23 cellular contexts compared by ENCODE assay signal in genomic region chr15:56906766-56907165, GRCh38. TPM values are rescaled to one million over a fixed set of nuclear protein-coding genes. Genes with fewer than 3 reads are reported as not detected.
A peak's percentile ranks its signal among the peaks of the same experiment; 100 is the strongest.
DNase-seq lines count a peak whose midpoint lies in the region; ATAC-seq, FAIRE-seq and TF ChIP-seq lines count a peak whose summit lies in the region.
"Had no signal": no experiment of that assay in that cellular context is flagged by ENCODE, and none has a peak within 500 bp of the region (broad histone marks: within the 10 kb centered on the region; RNA-seq: fewer than 3 reads in every experiment).

No MANE protein-coding gene starts in this region.

- no peak overlapping the region for H2BK12ac ChIP-seq in mesenchymal stem cell (ENCODE audit: low read length in 2 of 2)

- H2AFZ ChIP-seq in Karpas-422 (ENCODE audit: low read length) (peak overlapping the region; percentile 14; the same call in 1 of the 2 replicates), mesenchymal stem cell (ENCODE audit: low read depth, low read length) (no peak overlapping the region)

- H4K20me1 ChIP-seq in Karpas-422 (ENCODE audit: insufficient read depth, low read depth, low read length): no peaks in the 10 kb centered on the region

- H4K8ac ChIP-seq in mesenchymal stem cell (ENCODE audit: low read length): no peak overlapping the region

- no peak overlapping the region for H2AK5ac ChIP-seq in mesenchymal stem cell (ENCODE audit: low read length, severe bottlenecking)

- H3K9me2 ChIP-seq in Karpas-422 (replicated peaks; ENCODE audit: insufficient read depth, low read length): no peaks in the 10 kb centered on the region

- H2BK120ac ChIP-seq in mesenchymal stem cell (ENCODE audit: low read depth, low read length): no peak overlapping the region

- no peak overlapping the region for H4K91ac ChIP-seq in mesenchymal stem cell (ENCODE audit: low read length)

- H3K18ac ChIP-seq in mesenchymal stem cell (ENCODE audit: low read depth in 1 of 2, low read length in 2 of 2): no peak overlapping the region

- no peak for FAIRE-seq in bronchial epithelial cell (lab: Jason Lieb, UNC)
- FAIRE-seq: endothelial cell of umbilical vein, HTR-8/SVneo had no signal

- CTCF ChIA-PET in CD8-positive, alpha-beta memory T cell (lab: Charles Lee): no interaction called here

- 83% methylated on average over 1 of the region's 1 CpG for WGBS in mesenchymal stem cell

- no peak overlapping the region for H3K27ac ChIP-seq in CD8-positive, alpha-beta memory T cell (ENCODE audit: low read depth, low read length)
- no peak overlapping the region for H3K27ac ChIP-seq in Karpas-422 (ENCODE audit: low read length)
- H3K27ac ChIP-seq in mesenchymal stem cell (ENCODE audit: low read length, poor library complexity, severe bottlenecking): no peak overlapping the region
- H3K27ac ChIP-seq: C4-2B, colonic mucosa, psoas muscle, SJCRH30 had no signal

- H3K9ac ChIP-seq in Karpas-422 (ENCODE audit: low read length) (no peak overlapping the region), mesenchymal stem cell (ENCODE audit: low read length) (no peak overlapping the region)

- H3K27me3 Mint-ChIP-seq in CD8-positive, alpha-beta memory T cell: no peaks in the 10 kb centered on the region
- no peaks in the 10 kb centered on the region for H3K27me3 Mint-ChIP-seq in natural killer cell treated with Interleukin-12 subunit alpha and Interleukin-12 subunit beta and Interleukin-15 and Interleukin-18, amount 100 ng/mL, for 72 hours

- H3K36me3 Mint-ChIP-seq in CD8-positive, alpha-beta memory T cell: peaks cover 0 to 8% (median 0%) of the 10 kb centered on the region in 3 donors
- no peaks in the 10 kb centered on the region for H3K36me3 Mint-ChIP-seq in natural killer cell treated with Interleukin-12 subunit alpha and Interleukin-12 subunit beta and Interleukin-15 and Interleukin-18, amount 100 ng/mL, for 72 hours

- no peaks in the 10 kb centered on the region for H3K79me2 ChIP-seq in Karpas-422 (ENCODE audit: low read length)

- ATAC-seq in natural killer cell treated with Interleukin-12 subunit alpha and Interleukin-12 subunit beta and Interleukin-15 and Interleukin-18, amount 100 ng/mL, for 72 hours: no peak
- ATAC-seq: psoas muscle had no signal

- peak overlapping the region in 6 of 8 donors; percentile 38 to 95 (median 60) for H3K27ac Mint-ChIP-seq in CD8-positive, alpha-beta memory T cell
- peak overlapping the region in 1 of 2 donors; percentile 81 for H3K27ac Mint-ChIP-seq in natural killer cell treated with Interleukin-12 subunit alpha and Interleukin-12 subunit beta and Interleukin-15 and Interleukin-18, amount 100 ng/mL, for 72 hours
- H3K27ac Mint-ChIP-seq: HFFc6; T-helper 2 cell treated with Interferon-gamma antibody and Interleukin-4, amounts not matched to agents 5 μg/mL and 100 μg/mL, for 36 hours had no signal

- peak overlapping the region; percentile 57 for H3K4me2 ChIP-seq in Karpas-422 (ENCODE audit: low read depth, low read length, poor library complexity, severe bottlenecking)
- no peak overlapping the region for H3K4me2 ChIP-seq in mesenchymal stem cell (ENCODE audit: low read length, poor library complexity, severe bottlenecking)

- H3K27me3 ChIP-seq in CD8-positive, alpha-beta memory T cell (ENCODE audit: insufficient read depth, low read length, poor library complexity, severe bottlenecking): no peaks in the 10 kb centered on the region
- no peaks in the 10 kb centered on the region for H3K27me3 ChIP-seq in Karpas-422 (ENCODE audit: low read length)
- H3K27me3 ChIP-seq in bronchial epithelial cell (ENCODE audit: control insufficient read depth, insufficient read depth, low read length): no peaks in the 10 kb centered on the region
- no peaks in the 10 kb centered on the region for H3K27me3 ChIP-seq in mesenchymal stem cell (ENCODE audit: control insufficient read depth in 1 of 2, insufficient read depth in 1 of 2, low read length in 2 of 2)
- H3K27me3 ChIP-seq: colonic mucosa, MG63, SJCRH30 had no signal

- peak overlapping the region; percentile 2 for H3K4me3 ChIP-seq in CD8-positive, alpha-beta memory T cell (ENCODE audit: low read length)
- peak overlapping the region; percentile 33 for H3K4me3 ChIP-seq in Karpas-422 (ENCODE audit: low read length)
- no peak overlapping the region for H3K4me3 ChIP-seq in bronchial epithelial cell (ENCODE audit: low read depth, low read length)
- H3K4me3 ChIP-seq in mesenchymal stem cell (ENCODE audit: insufficient read depth in 1 of 2, low read depth in 1 of 2, low read length in 2 of 2): no peak overlapping the region
- H3K4me3 ChIP-seq: colonic mucosa, MG63, psoas muscle, SJCRH30 had no signal

- POLR2A ChIA-PET in CD8-positive, alpha-beta memory T cell (lab: Charles Lee): interaction anchor here (2.8 kb wide), 1 partner anchor 12 kb away, joined by 9 read pairs; the partner anchor contains the start of gene TCF12

- H3K9me3 Mint-ChIP-seq in CD8-positive, alpha-beta memory T cell: peaks cover 0 to 7% (median 0%) of the 10 kb centered on the region in 5 donors
- no peaks in the 10 kb centered on the region for H3K9me3 Mint-ChIP-seq in natural killer cell treated with Interleukin-12 subunit alpha and Interleukin-12 subunit beta and Interleukin-15 and Interleukin-18, amount 100 ng/mL, for 72 hours
- H3K9me3 Mint-ChIP-seq: HFFc6; T-helper 2 cell treated with Interferon-gamma antibody and Interleukin-4, amounts not matched to agents 5 μg/mL and 100 μg/mL, for 36 hours had no signal

- no peaks in the 10 kb centered on the region for H3K36me3 ChIP-seq in CD8-positive, alpha-beta memory T cell (ENCODE audit: insufficient read depth, low read length)
- H3K36me3 ChIP-seq in Karpas-422 (ENCODE audit: insufficient read depth, low read length) (no peaks in the 10 kb centered on the region), bronchial epithelial cell (ENCODE audit: control insufficient read depth, insufficient read depth, low read length) (no peaks in the 10 kb centered on the region), mesenchymal stem cell (ENCODE audit: control insufficient read depth in 1 of 2, insufficient read depth in 2 of 2, low read depth in 1 of 2, low read length in 2 of 2) (peaks cover 0 to 3% of the 10 kb centered on the region in 2 experiments)
- H3K36me3 ChIP-seq: colonic mucosa, MG63, SJCRH30 had no signal

- H3K4me1 Mint-ChIP-seq in CD8-positive, alpha-beta memory T cell: peaks cover 7 to 21% (median 20%) of the 10 kb centered on the region in 3 donors
- peaks cover 6 to 14% of the 10 kb centered on the region in 2 donors for H3K4me1 Mint-ChIP-seq in natural killer cell treated with Interleukin-12 subunit alpha and Interleukin-12 subunit beta and Interleukin-15 and Interleukin-18, amount 100 ng/mL, for 72 hours (ENCODE audit: low read depth in 2 of 2)

- no peak for DNase-seq in CD8-positive, alpha-beta memory T cell
- DNase-seq in Karpas-422 (no peak), bronchial epithelial cell (ENCODE audit: low read depth) (peak; percentile 85), UCSD-AML1 (lab: John Stamatoyannopoulos, UW; ENCODE audit: unreplicated experiment) (no peak), mesenchymal stem cell (no peak)
- no peak for DNase-seq in natural killer cell treated with Interleukin-12 subunit alpha and Interleukin-12 subunit beta and Interleukin-15 and Interleukin-18, amount 100 ng/mL, for 72 hours (ENCODE audit: low spot score)
- no peak for DNase-seq in stimulated activated CD4-positive, alpha-beta T cell treated with anti-CD3 and anti-CD28 coated beads, Interleukin-15, amount 100 ng/mL, for 24 hours
- DNase-seq: activated CD4-positive, CD25-positive, alpha-beta regulatory T cell treated with anti-CD3 and anti-CD28 coated beads, Interleukin-2, amount 50 U/mL, for 72 hours; activated CD8-positive, alpha-beta memory T cell treated with anti-CD3 and anti-CD28 coated beads, Interleukin-2, amount 50 U/mL, for 4 hours; activated naive CD4-positive, alpha-beta T cell; colonic mucosa; DND-41; HFFc6; MG63; NCI-H1930; NCI-H510A; psoas muscle; SJCRH30; trophoblast cell had no signal

- H3K14ac ChIP-seq in mesenchymal stem cell (ENCODE audit: low read length in 2 of 2): no peak overlapping the region

- H3K23ac ChIP-seq in mesenchymal stem cell (ENCODE audit: low read length in 2 of 2): no peak overlapping the region

- no peak for TF ChIP-seq CTCF in bronchial epithelial cell (IDR thresholded peaks at IDR 0.05; ENCODE audit: insufficient read depth, low read length, severe bottlenecking)

- H3K79me1 ChIP-seq in mesenchymal stem cell (replicated peaks; ENCODE audit: low read length, poor library complexity, severe bottlenecking): no peaks in the 10 kb centered on the region

- H3K9me3 ChIP-seq in CD8-positive, alpha-beta memory T cell (ENCODE audit: low read length): no peaks in the 10 kb centered on the region
- no peaks in the 10 kb centered on the region for H3K9me3 ChIP-seq in Karpas-422 (ENCODE audit: low read length)
- no peaks in the 10 kb centered on the region for H3K9me3 ChIP-seq in mesenchymal stem cell (ENCODE audit: control insufficient read depth, low read length)
- H3K9me3 ChIP-seq: colonic mucosa, MG63, psoas muscle had no signal

- no peak overlapping the region for H3K4ac ChIP-seq in mesenchymal stem cell (ENCODE audit: low read depth in 1 of 2, low read length in 2 of 2)

- H2BK15ac ChIP-seq in mesenchymal stem cell (ENCODE audit: low read depth, poor library complexity, severe bottlenecking): no peak overlapping the region

- H2BK5ac ChIP-seq in mesenchymal stem cell (ENCODE audit: low read depth, low read length, poor library complexity, severe bottlenecking): no peak overlapping the region

- peaks cover 7% of the 10 kb centered on the region for H3K4me1 ChIP-seq in CD8-positive, alpha-beta memory T cell (ENCODE audit: insufficient read depth, low read length)
- peaks cover 15% of the 10 kb centered on the region for H3K4me1 ChIP-seq in Karpas-422 (ENCODE audit: low read length)
- no peaks in the 10 kb centered on the region for H3K4me1 ChIP-seq in mesenchymal stem cell (ENCODE audit: control insufficient read depth, insufficient read depth, low read depth, low read length)
- H3K4me1 ChIP-seq: colonic mucosa, psoas muscle, SJCRH30 had no signal

- peak overlapping the region; percentile 63 to 87 (median 74) for H3K4me3 Mint-ChIP-seq in CD8-positive, alpha-beta memory T cell
- H3K4me3 Mint-ChIP-seq in natural killer cell treated with Interleukin-12 subunit alpha and Interleukin-12 subunit beta and Interleukin-15 and Interleukin-18, amount 100 ng/mL, for 72 hours: peak overlapping the region; percentile 50
- H3K4me3 Mint-ChIP-seq: HFFc6; T-helper 2 cell treated with Interferon-gamma antibody and Interleukin-4, amounts not matched to agents 5 μg/mL and 100 μg/mL, for 36 hours had no signal

RNA-seq across cellular contexts. Expression of gene TCF12, which starts 11.7 kb away (rescaled TPM):
- 10 to 100 TPM; 69.9 to 79.2 TPM for total RNA-seq in CD8-positive, alpha-beta memory T cell
- polyA plus RNA-seq in CD8-positive, alpha-beta memory T cell: 54.3 TPM
- 189 and 287 TPM in 2 replicates for total RNA-seq in Karpas-422 (2014; rRNA removed; shearing (Covaris generic); ENCODE audit: low replicate concordance)
- 33.2 and 69.3 TPM in 2 replicates for total RNA-seq in bronchial epithelial cell
- 100 to 1,000 TPM in 1 of 2 donors, 10 to 100 TPM in 1; 69.4 to 140 TPM for total RNA-seq in natural killer cell treated with Interleukin-12 subunit alpha and Interleukin-12 subunit beta and Interleukin-15 and Interleukin-18, amount 100 ng/mL, for 72 hours
- polyA plus RNA-seq in mesenchymal stem cell (2013, experiment 1 of 2): 43.3 TPM
- polyA plus RNA-seq in mesenchymal stem cell (2013, experiment 2 of 2): 41.8 TPM

Comparison
In these comparisons a context has a peak if more than half of its experiments do, and no peak if none do; other contexts are left out.
1. H3K4me3 ChIP-seq: peak in CD8-positive, alpha-beta memory T cell (single experiment) and Karpas-422 (single experiment); none in bronchial epithelial cell (single experiment) and mesenchymal stem cell (0 of 2).